15 cellular contexts compared by ENCODE assay signal in the genomic region with DNA sequence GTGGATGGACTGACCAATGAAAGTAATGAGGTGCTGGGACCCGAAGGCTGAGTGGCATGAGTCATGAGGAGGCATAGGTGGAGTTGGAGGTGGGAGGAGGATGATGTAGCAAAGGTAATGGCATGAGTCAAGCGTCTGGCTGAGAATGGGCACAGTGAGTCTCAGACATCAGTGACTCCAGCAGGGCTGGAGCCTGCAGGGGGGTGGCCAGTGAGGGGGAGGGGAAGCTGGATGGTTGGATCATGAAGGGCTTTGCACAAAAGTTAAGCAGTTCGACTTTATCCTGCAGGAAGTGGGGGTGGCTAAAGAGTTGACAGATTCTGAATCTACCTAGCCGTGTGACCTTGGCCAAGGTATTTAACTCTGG.
DNase-seq lines count a peak whose midpoint lies in the region; ATAC-seq and TF ChIP-seq lines count a peak whose summit lies in the region.
"Had no signal": no experiment of that assay in that cellular context is flagged by ENCODE, and none has a peak within 500 bp of the region (broad histone marks: within the 10 kb centered on the region; RNA-seq: fewer than 3 reads in every experiment).

No MANE protein-coding gene starts in this region.

- no peak overlapping the region for H3K4me3 ChIP-seq in upper lobe of right lung
- H3K4me3 ChIP-seq: coronary artery, gastrocnemius medialis, lower lobe of right lung had no signal

- H3K4me3 Mint-ChIP-seq in glutamatergic neuron (ENCODE audit: unreplicated experiment), result no peak overlapping the region
- H3K4me3 Mint-ChIP-seq: activated CD4-positive, alpha-beta T cell treated with anti-CD3 and anti-CD28 coated beads, Interleukin-2, amount 10 ng/mL, durations not matched to agents 7 days and 5 days; activated naive CD8-positive, alpha-beta T cell; B cell had no signal

- peaks cover 6% of the 10 kb centered on the region for H3K36me3 Mint-ChIP-seq in glutamatergic neuron (ENCODE audit: unreplicated experiment)
- H3K36me3 Mint-ChIP-seq: activated naive CD8-positive, alpha-beta T cell had no signal

- H3K9me3 ChIP-seq in upper lobe of right lung, result no peaks in the 10 kb centered on the region
- H3K9me3 ChIP-seq: gastrocnemius medialis, lower lobe of right lung, neutrophil had no signal

- no peaks in the 10 kb centered on the region for H3K36me3 ChIP-seq in upper lobe of right lung
- H3K36me3 ChIP-seq: gastrocnemius medialis, lower lobe of right lung, neutrophil had no signal

- H3K27ac Mint-ChIP-seq in glutamatergic neuron (ENCODE audit: unreplicated experiment), result peak overlapping the region; percentile 38
- H3K27ac Mint-ChIP-seq: activated CD4-positive, alpha-beta T cell treated with anti-CD3 and anti-CD28 coated beads, Interleukin-2, amount 10 ng/mL, durations not matched to agents 7 days and 5 days; activated naive CD8-positive, alpha-beta T cell; B cell had no signal

- TF ChIP-seq CTCF in glutamatergic neuron (IDR thresholded peaks at IDR 0.05; ENCODE audit: partially characterized antibody, unreplicated experiment), result no peak
- no peak for TF ChIP-seq CTCF in upper lobe of right lung (IDR thresholded peaks at IDR 0.05)
- no peak for TF ChIP-seq CTCF in GM13976 (IDR thresholded peaks at IDR 0.05; ENCODE audit: borderline replicate concordance, control extremely low read depth, extremely low read depth, insufficient read depth, missing control alignments)

- peaks cover 31% of the 10 kb centered on the region for H3K9me3 Mint-ChIP-seq in glutamatergic neuron (ENCODE audit: unreplicated experiment)

- peak; percentile 15 for ATAC-seq in upper lobe of right lung
- ATAC-seq: gastrocnemius medialis had no signal

- peak; percentile 6 for DNase-seq in stimulated activated CD4-positive, alpha-beta T cell treated with anti-CD3 and anti-CD28 coated beads, Interleukin-2, amount 100 ng/mL, for 4 hours (ENCODE audit: low read depth)
- DNase-seq in stimulated activated CD4-positive, alpha-beta T cell treated with anti-CD3 and anti-CD28 coated beads, Interleukin-2, amount 100 ng/mL, for 24 hours, result no peak
- peak; percentile 20 for DNase-seq in T1000 (lab: John Stamatoyannopoulos, UW)
- DNase-seq in glutamatergic neuron, result no peak
- DNase-seq in upper lobe of right lung, result no peak
- DNase-seq in GM13976 (ENCODE audit: low spot score), result no peak
- no peak for DNase-seq in NCI-H187 (lab: John Stamatoyannopoulos, UW)
- no peak for DNase-seq in activated effector memory CD4-positive, alpha-beta T cell treated with anti-CD3 and anti-CD28 coated beads, Interleukin-2, amount 50 U/mL, for 16 hours
- DNase-seq: activated CD4-positive, alpha-beta T cell treated with anti-CD3 and anti-CD28 coated beads, Interleukin-2, amount 10 ng/mL, durations not matched to agents 7 days and 5 days; gastrocnemius medialis; lower lobe of right lung had no signal

- no peaks in the 10 kb centered on the region for H3K27me3 ChIP-seq in upper lobe of right lung
- H3K27me3 ChIP-seq: gastrocnemius medialis had no signal

- H3K27ac ChIP-seq in upper lobe of right lung, result no peak overlapping the region
- H3K27ac ChIP-seq: coronary artery, lower lobe of right lung, neutrophil had no signal

- in situ Hi-C loops in GM13976 (cut with MboI; ENCODE audit: low sequenced_read_pairs, unreplicated experiment), result no loop called here

- no peaks in the 10 kb centered on the region for H3K4me1 ChIP-seq in upper lobe of right lung
- H3K4me1 ChIP-seq: lower lobe of right lung had no signal

- H3K4me1 Mint-ChIP-seq in glutamatergic neuron (ENCODE audit: low read depth, unreplicated experiment), result peaks cover 64% of the 10 kb centered on the region
- H3K4me1 Mint-ChIP-seq: activated CD4-positive, alpha-beta T cell treated with anti-CD3 and anti-CD28 coated beads, Interleukin-2, amount 10 ng/mL, durations not matched to agents 7 days and 5 days had no signal

- intact Hi-C loops in upper lobe of right lung (cut with DNase I), result no loop called here

- H3K27me3 Mint-ChIP-seq in glutamatergic neuron (ENCODE audit: unreplicated experiment), result peaks cover 25% of the 10 kb centered on the region
- H3K27me3 Mint-ChIP-seq: activated naive CD8-positive, alpha-beta T cell had no signal

Comparison
In these comparisons a context has a peak if more than half of its experiments do, and no peak if none do; other contexts are left out.
1. DNase-seq: peak in stimulated activated CD4-positive, alpha-beta T cell treated with anti-CD3 and anti-CD28 coated beads, Interleukin-2, amount 100 ng/mL, for 4 hours (single experiment) and T1000 (single experiment); none in stimulated activated CD4-positive, alpha-beta T cell treated with anti-CD3 and anti-CD28 coated beads, Interleukin-2, amount 100 ng/mL, for 24 hours (0 of 2), glutamatergic neuron (single experiment), upper lobe of right lung (single experiment), GM13976 (single experiment), NCI-H187 (0 of 2) and activated effector memory CD4-positive, alpha-beta T cell treated with anti-CD3 and anti-CD28 coated beads, Interleukin-2, amount 50 U/mL, for 16 hours (single experiment).